20 cellular contexts compared by ENCODE assay signal in the genomic region with DNA sequence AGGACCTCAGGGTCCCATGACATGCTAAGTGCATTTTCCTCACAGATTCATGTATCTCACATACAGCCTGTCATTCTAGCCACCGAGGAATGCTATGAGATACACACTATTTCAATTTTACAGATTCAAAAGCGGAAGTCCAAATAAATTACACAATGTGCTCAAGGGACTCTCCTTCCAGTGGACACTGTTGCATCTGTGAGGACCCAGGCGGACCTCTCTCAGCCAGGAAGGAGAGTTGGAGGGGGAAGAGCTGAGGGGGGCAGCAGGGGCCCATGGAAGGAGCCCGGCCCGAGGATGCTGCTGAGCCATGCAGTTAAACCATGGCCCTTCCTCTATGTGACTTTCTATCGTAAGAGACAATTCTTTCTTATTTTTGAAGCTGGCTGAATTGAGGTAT.
DNase-seq lines count a peak whose midpoint lies in the region; ATAC-seq, FAIRE-seq and TF ChIP-seq lines count a peak whose summit lies in the region.
"Had no signal": no experiment of that assay in that cellular context is flagged by ENCODE, and none has a peak within 500 bp of the region (broad histone marks: within the 10 kb centered on the region; RNA-seq: fewer than 3 reads in every experiment).

No MANE protein-coding gene starts in this region.

- H3K36me3 Mint-ChIP-seq in activated CD4-positive, alpha-beta memory T cell treated with anti-CD3 and anti-CD28 coated beads, Interleukin-2, amount 10 ng/mL, durations not matched to agents 7 days and 5 days (ENCODE audit: low read depth): peaks cover 15% of the 10 kb centered on the region
- peaks cover 40% of the 10 kb centered on the region for H3K36me3 Mint-ChIP-seq in memory B cell

- peak; percentile 12 for FAIRE-seq in GM18507 (lab: Jason Lieb, UNC)
- FAIRE-seq: D721Med, pancreas had no signal

- no peak overlapping the region for H3K4me3 Mint-ChIP-seq in activated CD4-positive, alpha-beta memory T cell treated with anti-CD3 and anti-CD28 coated beads, Interleukin-2, amount 10 ng/mL, durations not matched to agents 7 days and 5 days
- no peak overlapping the region for H3K4me3 Mint-ChIP-seq in memory B cell
- H3K4me3 Mint-ChIP-seq: brain had no signal

- DNase-seq in AG04450 (ENCODE audit: low read depth, low spot score) (no peak), GM18507 (ENCODE audit: extremely low spot score, insufficient read length, low read depth) (no peak), memory B cell (ENCODE audit: low spot score in 2 of 2) (no peak), NCI-H2029 (lab: John Stamatoyannopoulos, UW) (no peak), ecto neural progenitor cell (ENCODE audit: low spot score) (no peak)
- peak; percentile 4 for DNase-seq in activated CD4-positive, alpha-beta memory T cell treated with anti-CD3 and anti-CD28 coated beads, Interleukin-2, amount 10 ng/mL, durations not matched to agents 7 days and 5 days
- DNase-seq: activated CD4-positive, alpha-beta T cell treated with anti-CD3 and anti-CD28 coated beads, Interleukin-2, amount 50 U/mL, for 48 hours; activated naive CD4-positive, alpha-beta T cell treated with anti-CD3 and anti-CD28 coated beads, Interleukin-2, amount 50 U/mL, for 16 hours; activated T-cell treated with anti-CD3 and anti-CD28 coated beads, Interleukin-2, amount 50 U/mL, for 1 hour; KG1; NCI-H1417 treated with DMSO at 0.1 percent for 48 hours; NCI-H2171 treated with DMSO at 0.1 percent for 48 hours; NCI-H774; pancreas; sigmoid colon; stimulated activated CD4-positive, alpha-beta T cell treated with anti-CD3 and anti-CD28 coated beads, Interleukin-2, amount 100 ng/mL, for 48 hours; SW 1271 had no signal

- ATAC-seq in memory B cell (ENCODE audit: low read depth) (no peak), GM21367 (IDR thresholded peaks at IDR 0.05; ENCODE audit: unreplicated experiment) (no peak)
- ATAC-seq: pancreas had no signal

- H3K27me3 Mint-ChIP-seq in activated CD4-positive, alpha-beta memory T cell treated with anti-CD3 and anti-CD28 coated beads, Interleukin-2, amount 10 ng/mL, durations not matched to agents 7 days and 5 days: peaks cover 1% of the 10 kb centered on the region
- no peaks in the 10 kb centered on the region for H3K27me3 Mint-ChIP-seq in memory B cell
- H3K27me3 Mint-ChIP-seq: brain had no signal

- H3K4me1 Mint-ChIP-seq in activated CD4-positive, alpha-beta memory T cell treated with anti-CD3 and anti-CD28 coated beads, Interleukin-2, amount 10 ng/mL, durations not matched to agents 7 days and 5 days: peaks cover 49% of the 10 kb centered on the region
- peaks cover 46% of the 10 kb centered on the region for H3K4me1 Mint-ChIP-seq in memory B cell

- CTCF ChIA-PET in AG04450 (lab: Charles Lee): interaction anchor here (0.6 to 0.8 kb wide), 2 partner anchors 24 to 223 kb away, joined by 3 read pairs; no protein-coding TSS in a partner anchor
- CTCF ChIA-PET in activated CD4-positive, alpha-beta memory T cell treated with anti-CD3 and anti-CD28 coated beads, Interleukin-2, amount 10 ng/mL, durations not matched to agents 7 days and 5 days (lab: Charles Lee): interaction anchor here (0.6 kb wide), 1 partner anchor 10 kb away, joined by 4 read pairs; no protein-coding TSS in a partner anchor

- H3K27ac Mint-ChIP-seq in activated CD4-positive, alpha-beta memory T cell treated with anti-CD3 and anti-CD28 coated beads, Interleukin-2, amount 10 ng/mL, durations not matched to agents 7 days and 5 days: no peak overlapping the region
- H3K27ac Mint-ChIP-seq in memory B cell: peak overlapping the region; percentile 78

- H3K9me3 ChIP-seq in AG04450 (ENCODE audit: control insufficient read depth, insufficient read depth, low read length): no peaks in the 10 kb centered on the region
- H3K9me3 ChIP-seq: pancreas, sigmoid colon had no signal

- TF ChIP-seq CTCF in AG04450 (IDR thresholded peaks at IDR 0.05; ENCODE audit: low read depth, low read length): no peak

- peak overlapping the region; percentile 10; the same call in 1 of the 2 replicates for H3K4me3 ChIP-seq in AG04450 (ENCODE audit: low read depth, low read length)
- H3K4me3 ChIP-seq: pancreas, sigmoid colon had no signal

- H3K27ac ChIP-seq in AG04450 (ENCODE audit: low read depth, low read length): peak overlapping the region; percentile 84
- H3K27ac ChIP-seq: pancreas, sigmoid colon had no signal

- H3K9me3 Mint-ChIP-seq in activated CD4-positive, alpha-beta memory T cell treated with anti-CD3 and anti-CD28 coated beads, Interleukin-2, amount 10 ng/mL, durations not matched to agents 7 days and 5 days: no peaks in the 10 kb centered on the region
- no peaks in the 10 kb centered on the region for H3K9me3 Mint-ChIP-seq in memory B cell
- H3K9me3 Mint-ChIP-seq: brain had no signal

- POLR2A ChIA-PET in AG04450 (lab: Yijun Ruan, JAX): interaction anchor here (0.7 to 0.9 kb wide), 2 partner anchors 56 to 90 kb away, joined by 3 read pairs; no protein-coding TSS in a partner anchor
- POLR2A ChIA-PET in activated CD4-positive, alpha-beta memory T cell treated with anti-CD3 and anti-CD28 coated beads, Interleukin-2, amount 10 ng/mL, durations not matched to agents 7 days and 5 days (lab: Charles Lee): interaction anchor here (1.5 kb wide), 1 partner anchor 56 kb away, joined by 3 read pairs; no protein-coding TSS in a partner anchor

- H3K27me3 ChIP-seq in AG04450 (ENCODE audit: control insufficient read depth, insufficient read depth, low read length): no peaks in the 10 kb centered on the region
- H3K27me3 ChIP-seq: pancreas, sigmoid colon had no signal
